Comparison of ENCODE assay signal across 11 cellular contexts in the genomic region with DNA sequence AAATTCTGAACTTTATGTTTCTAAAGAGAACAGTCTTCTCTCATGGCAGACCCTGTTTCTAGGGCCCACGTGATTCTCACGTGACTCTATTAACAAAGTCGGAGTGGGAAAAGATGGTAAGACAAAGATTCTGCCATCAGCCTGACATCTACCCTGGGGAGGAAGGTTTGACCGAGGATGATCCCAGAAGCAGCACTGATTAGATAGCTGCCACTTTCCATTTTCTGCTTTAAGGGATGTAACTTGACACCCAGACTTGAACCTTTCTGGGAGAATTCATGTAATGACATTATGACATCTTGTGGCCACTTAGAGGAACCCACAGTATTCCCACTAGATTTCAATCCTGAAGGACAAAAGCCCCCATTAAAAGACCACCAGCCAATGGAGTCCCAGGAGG.
DNase-seq lines count a peak whose midpoint lies in the region; ATAC-seq and TF ChIP-seq lines count a peak whose summit lies in the region.
"Had no signal": no experiment of that assay in that cellular context is flagged by ENCODE, and none has a peak within 500 bp of the region (broad histone marks: within the 10 kb centered on the region; RNA-seq: fewer than 3 reads in every experiment).

No MANE protein-coding gene starts in this region.

- no peak overlapping the region for H3K4me2 ChIP-seq in osteoblast (ENCODE audit: insufficient read depth, low read length)

- no peak overlapping the region for H3K4me3 Mint-ChIP-seq in chondrocyte (ENCODE audit: unreplicated experiment)

- H3K27me3 ChIP-seq in osteoblast (ENCODE audit: insufficient read depth, low read length) = no peaks in the 10 kb centered on the region

- peaks cover 2% of the 10 kb centered on the region for H3K27me3 Mint-ChIP-seq in chondrocyte (ENCODE audit: low read depth)

- TF ChIP-seq CTCF in chondrocyte (IDR thresholded peaks at IDR 0.05) (peak; percentile 75), osteoblast (IDR thresholded peaks at IDR 0.05; ENCODE audit: extremely low read depth, low read depth, low read length) (peak; percentile 42)

- H3K36me3 Mint-ChIP-seq in chondrocyte (ENCODE audit: low read depth) = no peaks in the 10 kb centered on the region

- no peaks in the 10 kb centered on the region for H3K79me2 ChIP-seq in osteoblast (ENCODE audit: insufficient read depth, low read length)

- H3K9me3 ChIP-seq in osteoblast (ENCODE audit: low read depth, low read length) = no peaks in the 10 kb centered on the region

- H3K27ac Mint-ChIP-seq in chondrocyte (ENCODE audit: unreplicated experiment) = no peak overlapping the region

- H2AFZ ChIP-seq in osteoblast (ENCODE audit: low read length) = no peak overlapping the region

- no peaks in the 10 kb centered on the region for H4K20me1 ChIP-seq in osteoblast (ENCODE audit: insufficient read depth, low read length)

- peak; percentile 31 for DNase-seq in DMS 273 (lab: John Stamatoyannopoulos, UW; ENCODE audit: unreplicated experiment)
- no peak for DNase-seq in DMS 273 treated with DMSO at 0.1 percent for 48 hours (lab: John Stamatoyannopoulos, UW)
- peak; percentile 45 for DNase-seq in LHCN-M2 (ENCODE audit: low read depth)
- no peak for DNase-seq in chondrocyte (ENCODE audit: low spot score)
- no peak for DNase-seq in osteoblast (ENCODE audit: insufficient read length, low spot score, missing footprints)
- DNase-seq in COLO829 (ENCODE audit: low spot score) = no peak
- no peak for DNase-seq in ecto neural progenitor cell (ENCODE audit: low spot score)
- DNase-seq: RPMI8226; stimulated activated naive CD4-positive, alpha-beta T cell had no signal

- no peak for ATAC-seq in HG02840 (IDR thresholded peaks at IDR 0.05; ENCODE audit: low FRiP score, unreplicated experiment)

- peaks cover 44% of the 10 kb centered on the region for H3K4me1 Mint-ChIP-seq in chondrocyte (ENCODE audit: low read depth)

- no peak overlapping the region for H3K4me3 ChIP-seq in osteoblast (ENCODE audit: insufficient read depth, low read length)

- no peak overlapping the region for H3K27ac ChIP-seq in osteoblast (ENCODE audit: low read depth, low read length)
- H3K27ac ChIP-seq: epithelial cell of prostate had no signal

- no peaks in the 10 kb centered on the region for H3K9me3 Mint-ChIP-seq in chondrocyte (ENCODE audit: low read depth)

- H3K36me3 ChIP-seq in osteoblast (ENCODE audit: insufficient read depth, low read length) = no peaks in the 10 kb centered on the region

- H3K4me1 ChIP-seq in osteoblast (ENCODE audit: insufficient read depth, low read length) = peaks cover 11% of the 10 kb centered on the region

Comparison
In these comparisons a context has a peak if more than half of its experiments do, and no peak if none do; other contexts are left out.
1. DNase-seq: peak in DMS 273 (single experiment) and LHCN-M2 (single experiment); none in DMS 273 treated with DMSO at 0.1 percent for 48 hours (single experiment), chondrocyte (single experiment), osteoblast (single experiment), COLO829 (single experiment) and ecto neural progenitor cell (single experiment).